Comparison of ENCODE assay signal across 15 cellular contexts in the genomic region with DNA sequence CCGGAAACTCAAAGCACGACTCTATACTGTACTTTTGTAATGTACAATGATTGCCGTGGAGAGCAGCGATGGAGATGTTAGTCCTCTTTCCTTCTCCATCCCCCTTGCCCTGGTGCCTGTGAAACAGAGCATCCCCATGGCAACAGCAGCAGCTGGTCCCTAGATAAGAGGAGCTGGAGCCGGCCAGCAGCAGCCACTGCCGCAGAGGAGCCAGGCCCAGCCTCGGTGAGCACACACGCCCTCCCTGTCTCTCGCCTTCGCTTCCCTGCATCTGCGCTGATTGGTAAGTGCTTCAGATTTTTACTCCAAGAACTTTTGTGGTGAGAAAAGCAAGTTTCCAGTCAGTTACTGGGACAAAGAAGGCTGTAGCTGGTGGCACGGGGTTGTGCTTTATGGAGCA. TPM values are rescaled to one million over a fixed set of nuclear protein-coding genes. Genes with fewer than 3 reads are reported as not detected.
DNase-seq lines count a peak whose midpoint lies in the region; ATAC-seq and TF ChIP-seq lines count a peak whose summit lies in the region.
"Had no signal": no experiment of that assay in that cellular context is flagged by ENCODE, and none has a peak within 500 bp of the region (broad histone marks: within the 10 kb centered on the region; RNA-seq: fewer than 3 reads in every experiment).

A gene (plus strand): TSS at position 192 of the 400 bp plus-strand sequence. CDS start 5,227 bp downstream, outside the sequence.

- no peaks in the 10 kb centered on the region for H3K4me1 ChIP-seq in foreskin keratinocyte

- DNase-seq in DMS53 (lab: John Stamatoyannopoulos, UW) (peak; percentile 23), DMS53 treated with DMSO at 0.1 percent for 48 hours (lab: John Stamatoyannopoulos, UW; ENCODE audit: unreplicated experiment) (no peak), NCI-H748 treated with DMSO at 0.1 percent for 48 hours (lab: John Stamatoyannopoulos, UW) (peak; percentile 62), left cardiac atrium (peak; percentile 39), retina (peak; percentile 75), foreskin keratinocyte (no peak), SW 1271 (lab: John Stamatoyannopoulos, UW) (no peak)
- DNase-seq: activated CD8-positive, alpha-beta T cell treated with anti-CD3 and anti-CD28 coated beads for 36 hours; activated gamma-delta T cell; brain microvascular endothelial cell; IMR-90; lower lobe of right lung; NCI-H187 treated with DMSO at 0.1 percent for 48 hours had no signal

- peaks cover 52% of the 10 kb centered on the region for H3K27me3 ChIP-seq in foreskin keratinocyte
- H3K27me3 ChIP-seq: brain microvascular endothelial cell had no signal

- TF ChIP-seq CTCF in foreskin keratinocyte (conservative IDR thresholded peaks at IDR 0.05), result no peak

- intact Hi-C loops in left cardiac atrium (cut with DNase I), result no loop called here

- ATAC-seq in left cardiac atrium (peak; percentile 61 to 89), foreskin keratinocyte (no peak), GM21619 (IDR thresholded peaks at IDR 0.05; ENCODE audit: unreplicated experiment) (no peak)
- ATAC-seq: activated CD8-positive, alpha-beta T cell treated with anti-CD3 and anti-CD28 coated beads for 36 hours; lower lobe of right lung had no signal

- H3K27ac ChIP-seq in foreskin keratinocyte, result no peak within 1 kb of the TSS
- H3K27ac ChIP-seq: 22Rv1, brain microvascular endothelial cell, lower lobe of right lung had no signal

RNA-seq across cellular contexts. Expression of the gene that starts here (rescaled TPM):
- not detected for total RNA-seq in left cardiac atrium
- total RNA-seq in foreskin keratinocyte, result not detected in 2 replicates
- polyA plus RNA-seq in foreskin keratinocyte, result not detected in 2 replicates
- total RNA-seq: activated CD8-positive, alpha-beta T cell treated with anti-CD3 and anti-CD28 coated beads for 36 hours; IMR-90; lower lobe of right lung had no signal
- polyA plus RNA-seq: IMR-90 had no signal

Comparison
In these comparisons a context has a peak if more than half of its experiments do, and no peak if none do; other contexts are left out.
1. DNase-seq: peak in DMS53 (single experiment), NCI-H748 treated with DMSO at 0.1 percent for 48 hours (single experiment) and retina (single experiment); none in DMS53 treated with DMSO at 0.1 percent for 48 hours (single experiment), foreskin keratinocyte (0 of 2) and SW 1271 (0 of 2).
2. Peak in DNase-seq and ATAC-seq in left cardiac atrium; RNA of the gene not detected or under 1 TPM.